27 cellular contexts compared by ENCODE assay signal in the genomic region with DNA sequence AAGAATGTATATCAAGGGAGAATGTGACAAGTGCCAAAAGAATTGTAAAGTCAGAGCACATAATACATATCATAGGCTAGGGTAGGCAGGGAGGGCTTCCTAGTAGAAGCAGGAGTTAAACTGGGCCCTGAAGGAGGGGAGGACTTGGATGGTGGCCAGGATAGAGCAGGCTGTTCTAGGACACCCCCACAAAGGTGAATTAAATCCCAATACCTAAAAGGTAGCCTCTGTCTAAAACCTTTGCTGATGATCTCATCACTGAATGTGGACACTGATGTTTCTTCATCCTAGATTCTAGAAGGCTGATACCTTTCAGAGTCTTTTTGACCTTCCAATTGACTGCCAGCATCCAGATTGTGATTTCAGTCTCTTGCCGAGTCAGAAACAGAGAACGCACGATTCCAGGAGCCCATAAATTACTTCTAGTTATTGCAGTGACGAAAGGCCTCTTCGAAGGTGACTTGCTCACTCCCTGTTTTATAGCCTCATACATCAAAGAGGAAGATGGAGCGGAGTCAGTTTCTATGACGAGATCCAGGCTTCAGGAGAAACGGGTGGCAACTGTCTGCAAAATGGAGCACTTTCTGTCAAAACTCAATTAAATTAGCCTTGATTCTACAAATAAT. TPM values are rescaled to one million over a fixed set of nuclear protein-coding genes. Genes with fewer than 3 reads are reported as not detected.
"Had no signal": no experiment of that assay in that cellular context is flagged by ENCODE, and none has a peak within 500 bp of the region (broad histone marks: within the 10 kb centered on the region; RNA-seq: fewer than 3 reads in every experiment).

No MANE protein-coding gene starts in this region.

- H3K9ac ChIP-seq: neural progenitor cell, parathyroid adenoma had no signal

- H3K4me1 ChIP-seq: gastrocnemius medialis, left lung, neural progenitor cell, parathyroid adenoma, right lobe of liver, transverse colon, vagina had no signal

- H3K27ac Mint-ChIP-seq: mesothelial cell of epicardium; naive B cell; natural killer cell treated with Interleukin-12 subunit alpha and Interleukin-12 subunit beta and Interleukin-15 and Interleukin-18, amount 100 ng/mL, for 72 hours; neural progenitor cell; progenitor cell of endocrine pancreas; stimulated activated naive B cell treated with anti-CD40 and anti-IgM and Interleukin-4, amounts not matched to agents 10 μg/mL and 1 μg/mL and 100 μg/mL, for 72 hours; stimulated activated naive CD8-positive, alpha-beta T cell treated with anti-CD3 and anti-CD28 coated beads, Interleukin-15, Interleukin-2, amounts not matched to agents 100 ng/mL and 50 ng/mL, for 24 hours had no signal

- H3K4me2 ChIP-seq: neural progenitor cell had no signal

- DNase-seq: cortex of kidney; foreskin fibroblast; gastrocnemius medialis; head of caudate nucleus; kidney; left lung; mesenchymal stem cell; mucosa of descending colon; naive B cell; right lobe of liver; small intestine; stimulated activated CD4-positive, alpha-beta T cell treated with anti-CD3 and anti-CD28 coated beads, Interleukin-15, amount 100 ng/mL, for 24 hours; stimulated activated CD4-positive, alpha-beta T cell treated with anti-CD3 and anti-CD28 coated beads, Interleukin-2, amount 100 ng/mL, for 48 hours; stimulated activated naive B cell treated with anti-CD40 and anti-IgM and Interleukin-4, amounts not matched to agents 10 μg/mL and 1 μg/mL and 100 μg/mL, for 72 hours; transverse colon had no signal

- H3K36me3 Mint-ChIP-seq: mesothelial cell of epicardium; neural progenitor cell; stimulated activated naive B cell treated with anti-CD40 and anti-IgM and Interleukin-4, amounts not matched to agents 10 μg/mL and 1 μg/mL and 100 μg/mL, for 72 hours had no signal

- H3K36me3 ChIP-seq: gastrocnemius medialis, left lung, neural progenitor cell, right lobe of liver, thoracic aorta, transverse colon, vagina had no signal

- H3K4me3 Mint-ChIP-seq: mesothelial cell of epicardium; naive B cell; natural killer cell treated with Interleukin-12 subunit alpha and Interleukin-12 subunit beta and Interleukin-15 and Interleukin-18, amount 100 ng/mL, for 72 hours; neural progenitor cell; stimulated activated naive B cell treated with anti-CD40 and anti-IgM and Interleukin-4, amounts not matched to agents 10 μg/mL and 1 μg/mL and 100 μg/mL, for 72 hours; stimulated activated naive CD8-positive, alpha-beta T cell treated with anti-CD3 and anti-CD28 coated beads, Interleukin-15, Interleukin-2, amounts not matched to agents 100 ng/mL and 50 ng/mL, for 24 hours had no signal

- ATAC-seq: gastrocnemius medialis; left lung; mucosa of descending colon; natural killer cell treated with Interleukin-12 subunit alpha and Interleukin-12 subunit beta and Interleukin-15 and Interleukin-18, amount 100 ng/mL, for 72 hours; right lobe of liver; stimulated activated naive B cell treated with anti-CD40 and anti-IgM and Interleukin-4, amounts not matched to agents 10 μg/mL and 1 μg/mL and 100 μg/mL, for 72 hours had no signal

- H3K79me2 ChIP-seq: parathyroid adenoma had no signal

- H3K27ac ChIP-seq: gastrocnemius medialis, left lung, neural progenitor cell, parathyroid adenoma, right lobe of liver, thoracic aorta, transverse colon, vagina had no signal

- H3K27me3 ChIP-seq: gastrocnemius medialis, left lung, neural progenitor cell, right lobe of liver, transverse colon, vagina had no signal

- H3K4me3 ChIP-seq: gastrocnemius medialis, left lung, mucosa of descending colon, neural progenitor cell, right lobe of liver, thoracic aorta, transverse colon, vagina had no signal

- H3K9me3 ChIP-seq: gastrocnemius medialis, left lung, mucosa of descending colon, right lobe of liver, thoracic aorta, transverse colon, vagina had no signal

- H3K9me3 Mint-ChIP-seq: neural progenitor cell had no signal

- H3K27me3 Mint-ChIP-seq: progenitor cell of endocrine pancreas; stimulated activated naive CD8-positive, alpha-beta T cell treated with anti-CD3 and anti-CD28 coated beads, Interleukin-15, Interleukin-2, amounts not matched to agents 100 ng/mL and 50 ng/mL, for 24 hours had no signal

- H2AFZ ChIP-seq: neural progenitor cell, parathyroid adenoma had no signal

- H3K4me1 Mint-ChIP-seq: naive B cell; neural progenitor cell; stimulated activated naive B cell treated with anti-CD40 and anti-IgM and Interleukin-4, amounts not matched to agents 10 μg/mL and 1 μg/mL and 100 μg/mL, for 72 hours had no signal

RNA-seq across cellular contexts. Expression of gene KIF4B, which starts 43.2 kb away (rescaled TPM):
- total RNA-seq: kidney; lower leg skin; mesothelial cell of epicardium; mucosa of descending colon; natural killer cell treated with Interleukin-12 subunit alpha and Interleukin-12 subunit beta and Interleukin-15 and Interleukin-18, amount 100 ng/mL, for 72 hours; osteoblast; progenitor cell of endocrine pancreas; right lobe of liver; thoracic aorta; transverse colon; ureter; vagina had no signal
- polyA plus RNA-seq: esophagus, small intestine had no signal
